Comparison of ENCODE assay signal across 32 cellular contexts in the genomic region with DNA sequence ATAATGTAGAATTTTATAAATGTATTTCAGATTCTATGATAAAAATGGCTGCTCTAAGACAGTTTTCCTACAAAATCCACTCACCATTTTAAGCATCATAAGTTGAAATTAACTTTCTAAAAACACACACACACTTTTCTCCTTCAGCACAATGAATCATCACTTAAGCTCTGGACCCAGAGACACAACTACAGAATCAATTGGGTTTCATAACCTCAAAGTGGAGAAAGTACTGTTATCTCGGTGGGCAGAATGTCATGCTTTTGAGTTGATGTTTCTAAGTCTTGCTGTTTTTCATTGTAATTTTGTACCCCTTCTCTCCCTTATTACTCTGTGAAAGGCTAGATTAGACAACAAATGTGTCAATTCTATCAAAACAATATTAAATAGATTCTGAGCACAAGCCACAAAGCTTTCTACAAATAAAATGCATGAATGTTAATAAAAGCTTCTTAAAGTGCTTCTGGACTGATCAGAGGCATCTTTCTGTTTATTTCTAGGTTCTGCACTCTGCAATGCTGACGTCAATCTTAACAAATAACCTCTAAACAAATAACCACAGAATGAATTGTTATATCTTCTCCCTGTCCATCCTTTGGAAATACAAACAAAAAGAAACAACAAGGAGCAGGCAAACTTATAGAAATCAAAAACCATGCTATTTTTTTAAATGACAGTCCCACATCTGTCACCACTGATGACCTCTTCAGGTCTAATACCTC. TPM values are rescaled to one million over a fixed set of nuclear protein-coding genes. Genes with fewer than 3 reads are reported as not detected.
DNase-seq lines count a peak whose midpoint lies in the region; ATAC-seq and TF ChIP-seq lines count a peak whose summit lies in the region.
"Had no signal": no experiment of that assay in that cellular context is flagged by ENCODE, and none has a peak within 500 bp of the region (broad histone marks: within the 10 kb centered on the region; RNA-seq: fewer than 3 reads in every experiment).

No MANE protein-coding gene starts in this region.

- peaks cover 59% of the 10 kb centered on the region for H3K4me1 ChIP-seq in Loucy (ENCODE audit: insufficient read depth, low read length, poor library complexity, severe bottlenecking)
- H3K4me1 ChIP-seq in mesenchymal stem cell (ENCODE audit: control insufficient read depth, insufficient read depth, low read depth, low read length): peaks cover 4% of the 10 kb centered on the region

- TF ChIP-seq CTCF in Loucy (conservative IDR thresholded peaks at IDR 0.05; ENCODE audit: low read length) (no peak), choroid plexus epithelial cell (conservative IDR thresholded peaks at IDR 0.05; ENCODE audit: low read depth, low read length) (no peak)

- no peak overlapping the region for H2AK5ac ChIP-seq in mesenchymal stem cell (ENCODE audit: low read length, severe bottlenecking)

- H3K9me3 ChIP-seq in Loucy (ENCODE audit: insufficient read depth, low read depth, low read length) (no peaks in the 10 kb centered on the region), mesenchymal stem cell (ENCODE audit: control insufficient read depth, low read length) (no peaks in the 10 kb centered on the region)
- H3K9me3 ChIP-seq: gastrocnemius medialis, lower lobe of right lung, mucosa of descending colon, psoas muscle had no signal

- H3K79me1 ChIP-seq in mesenchymal stem cell (replicated peaks; ENCODE audit: low read length, poor library complexity, severe bottlenecking): peaks cover 14% of the 10 kb centered on the region

- H2BK12ac ChIP-seq in mesenchymal stem cell (ENCODE audit: low read length in 2 of 2): no peak overlapping the region

- H3K23ac ChIP-seq in mesenchymal stem cell (ENCODE audit: low read length in 2 of 2): no peak overlapping the region

- H3K9ac ChIP-seq in Loucy (ENCODE audit: low read depth, low read length, poor library complexity, severe bottlenecking) (no peak overlapping the region), mesenchymal stem cell (ENCODE audit: low read length) (no peak overlapping the region)

- H3K18ac ChIP-seq in mesenchymal stem cell (ENCODE audit: low read depth in 1 of 2, low read length in 2 of 2): no peak overlapping the region

- peaks cover 7% of the 10 kb centered on the region; the same call in 1 of the 2 replicates for H3K36me3 ChIP-seq in Loucy (ENCODE audit: insufficient read depth, low read length)
- H3K36me3 ChIP-seq in mesenchymal stem cell (ENCODE audit: control insufficient read depth in 1 of 2, insufficient read depth in 2 of 2, low read depth in 1 of 2, low read length in 2 of 2): peaks cover 3 to 35% of the 10 kb centered on the region in 2 experiments
- H3K36me3 ChIP-seq: gastrocnemius medialis had no signal

- H3K4ac ChIP-seq in mesenchymal stem cell (ENCODE audit: low read depth in 1 of 2, low read length in 2 of 2): no peak overlapping the region

- no peak overlapping the region for H2BK15ac ChIP-seq in mesenchymal stem cell (ENCODE audit: low read depth, poor library complexity, severe bottlenecking)

- DNase-seq in ELR (ENCODE audit: low read depth): peak; percentile 4
- peak; percentile 58 for DNase-seq in choroid plexus epithelial cell (ENCODE audit: low read depth)
- peak; percentile 73 for DNase-seq in mesenchymal stem cell
- no peak for DNase-seq in NK-92 treated with Interleukin-12 subunit alpha and Interleukin-12 subunit beta, amount 100 ng/mL, for 24 hours (lab: John Stamatoyannopoulos, UW)
- DNase-seq: activated CD4-positive, alpha-beta T cell treated with anti-CD3 and anti-CD28 coated beads for 36 hours; activated CD8-positive, alpha-beta memory T cell treated with anti-CD3 and anti-CD28 coated beads, Interleukin-2, amount 50 U/mL, for 48 hours; activated CD8-positive, alpha-beta T cell treated with anti-CD3 and anti-CD28 coated beads for 36 hours; activated naive CD4-positive, alpha-beta T cell treated with anti-CD3 and anti-CD28 coated beads, Interleukin-2, amount 50 U/mL, for 16 hours; C1 segment of cervical spinal cord; effector memory CD4-positive, alpha-beta T cell; gastrocnemius medialis; GF-D8; KBM-7; lower lobe of right lung; mucosa of descending colon; NCI-H1436; NCI-H2081; NCI-H2227 treated with DMSO at 0.1 percent for 48 hours; NCI-H69; psoas muscle; SHP77 had no signal

- no peak overlapping the region for H2BK120ac ChIP-seq in mesenchymal stem cell (ENCODE audit: low read depth, low read length)

- H3K4me2 ChIP-seq in Loucy (ENCODE audit: low read depth, low read length, poor library complexity, severe bottlenecking): peak overlapping the region; percentile 27
- H3K4me2 ChIP-seq in mesenchymal stem cell (ENCODE audit: low read length, poor library complexity, severe bottlenecking): no peak overlapping the region
- H3K4me2 ChIP-seq: hepatocyte had no signal

- no peak overlapping the region for H4K91ac ChIP-seq in mesenchymal stem cell (ENCODE audit: low read length)

- no peaks in the 10 kb centered on the region for H3K9me2 ChIP-seq in Loucy (replicated peaks; ENCODE audit: low read depth, low read length)

- peaks cover 17% of the 10 kb centered on the region for H4K20me1 ChIP-seq in Loucy (ENCODE audit: insufficient read depth, low read length, poor library complexity, severe bottlenecking)

- H3K14ac ChIP-seq in mesenchymal stem cell (ENCODE audit: low read length in 2 of 2): no peak overlapping the region

- ATAC-seq in GM18517 (IDR thresholded peaks at IDR 0.05; ENCODE audit: unreplicated experiment): no peak
- ATAC-seq in HG03135 (IDR thresholded peaks at IDR 0.05; ENCODE audit: unreplicated experiment): no peak
- ATAC-seq: activated CD4-positive, alpha-beta T cell treated with anti-CD3 and anti-CD28 coated beads for 36 hours; activated CD8-positive, alpha-beta T cell treated with anti-CD3 and anti-CD28 coated beads for 36 hours; activated T-helper 17 cell treated with anti-CD3 and anti-CD28 coated beads, Interleukin-2, amount 50 U/mL, for 72 hours; gastrocnemius medialis; lower lobe of right lung; mucosa of descending colon; Panc1; psoas muscle; stimulated activated memory B cell treated with anti-CD40 and anti-IgM and Interleukin-4, amounts not matched to agents 10 μg/mL and 1 μg/mL and 100 μg/mL, for 72 hours had no signal

- no peak overlapping the region for H3K4me3 ChIP-seq in Loucy (ENCODE audit: low read length, poor library complexity, severe bottlenecking)
- no peak overlapping the region for H3K4me3 ChIP-seq in choroid plexus epithelial cell (ENCODE audit: low read depth, low read length)
- H3K4me3 ChIP-seq in mesenchymal stem cell (ENCODE audit: insufficient read depth in 1 of 2, low read depth in 1 of 2, low read length in 2 of 2): no peak overlapping the region
- H3K4me3 ChIP-seq: cardiac muscle cell, coronary artery, gastrocnemius medialis, hepatocyte, lower lobe of right lung, mucosa of descending colon, psoas muscle had no signal

- 50% methylated on average over 1 of the region's 2 CpGs for whole genome bisulfite sequencing in mesenchymal stem cell

- H3K27me3 ChIP-seq in Loucy (ENCODE audit: insufficient read depth, low read length, poor library complexity, severe bottlenecking): no peaks in the 10 kb centered on the region
- H3K27me3 ChIP-seq in mesenchymal stem cell (ENCODE audit: control insufficient read depth in 1 of 2, insufficient read depth in 1 of 2, low read length in 2 of 2): no peaks in the 10 kb centered on the region
- H3K27me3 ChIP-seq: cardiac muscle cell, gastrocnemius medialis, hepatocyte had no signal

- no peaks in the 10 kb centered on the region for H3F3A ChIP-seq in Loucy (ENCODE audit: low read depth)

- H3K79me2 ChIP-seq in Loucy (ENCODE audit: insufficient read depth, low read length): peaks cover 49% of the 10 kb centered on the region

- H2BK5ac ChIP-seq in mesenchymal stem cell (ENCODE audit: low read depth, low read length, poor library complexity, severe bottlenecking): no peak overlapping the region

- no peak overlapping the region for H3K27ac ChIP-seq in mesenchymal stem cell (ENCODE audit: low read length, poor library complexity, severe bottlenecking)
- H3K27ac ChIP-seq: cardiac muscle cell, coronary artery, epithelial cell of prostate, gastrocnemius medialis, hepatocyte, lower lobe of right lung, psoas muscle, VCaP had no signal

- H2AFZ ChIP-seq in Loucy (ENCODE audit: low read length) (no peak overlapping the region), mesenchymal stem cell (ENCODE audit: low read depth, low read length) (no peak overlapping the region)
- H2AFZ ChIP-seq: hepatocyte had no signal

- H4K8ac ChIP-seq in mesenchymal stem cell (ENCODE audit: low read length): no peak overlapping the region

RNA-seq across cellular contexts. Expression of a gene that starts 8.2 kb away (rescaled TPM):
- polyA plus RNA-seq in mesenchymal stem cell (2013, experiment 1 of 2): 23.3 TPM
- 23.0 TPM for polyA plus RNA-seq in mesenchymal stem cell (2013, experiment 2 of 2)
